3 cellular contexts compared by ENCODE assay signal in the genomic region with DNA sequence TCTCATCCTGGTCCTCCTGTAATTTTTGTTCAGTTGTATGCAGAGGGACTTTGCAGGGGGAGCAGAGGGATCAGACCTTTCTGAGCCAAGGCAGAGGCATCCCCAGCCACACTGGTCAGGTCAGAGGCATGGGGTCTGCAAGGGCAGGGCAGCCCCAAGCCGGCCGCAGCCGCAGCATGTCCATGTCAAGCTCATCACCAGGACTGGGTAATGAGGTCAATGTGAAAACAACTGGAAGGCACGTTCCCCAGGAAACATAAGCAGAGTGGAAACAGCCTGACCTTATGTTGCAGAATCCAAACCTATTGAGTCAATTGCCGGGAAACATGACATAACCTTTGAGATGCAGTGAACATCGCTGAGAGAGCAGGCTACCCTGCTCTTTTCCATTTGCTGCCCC.
"Had no signal": no experiment of that assay in that cellular context is flagged by ENCODE, and none has a peak within 500 bp of the region (broad histone marks: within the 10 kb centered on the region; RNA-seq: fewer than 3 reads in every experiment).

No MANE protein-coding gene starts in this region.

- DNase-seq: GDM1, GF-D8 had no signal

- H3K4me3 ChIP-seq: GM12878 had no signal

- ATAC-seq: GM12878 had no signal
